1 cellular context compared by ENCODE assay signal in the genomic region with DNA sequence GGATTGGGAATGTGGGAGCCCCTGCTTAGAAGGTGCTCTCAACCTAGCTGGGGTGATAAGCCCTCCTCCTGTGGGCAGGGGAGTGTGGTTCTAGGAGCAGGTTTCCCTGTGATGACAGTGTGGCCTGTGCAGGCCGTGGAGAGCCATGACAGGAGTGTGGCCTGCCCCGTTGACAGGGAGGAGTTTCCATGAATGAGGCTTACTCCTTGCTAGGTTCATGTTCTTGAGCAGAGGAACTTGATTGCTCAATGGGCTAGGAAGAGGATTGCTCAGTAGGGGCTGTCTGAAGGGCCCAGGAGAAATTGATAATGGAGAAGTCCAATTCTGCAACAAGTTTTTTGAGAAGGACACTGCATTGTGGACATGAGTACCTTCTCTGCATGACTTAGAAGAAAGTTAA.
TF ChIP-seq lines count a peak whose summit lies in the region.

No MANE protein-coding gene starts in this region.

TF ChIP-seq in GM23338, 12 proteins besides CTCF, POLR2A, EP300 and RAD21 (continued from another document):
- TF ChIP-seq, protein P1, sequence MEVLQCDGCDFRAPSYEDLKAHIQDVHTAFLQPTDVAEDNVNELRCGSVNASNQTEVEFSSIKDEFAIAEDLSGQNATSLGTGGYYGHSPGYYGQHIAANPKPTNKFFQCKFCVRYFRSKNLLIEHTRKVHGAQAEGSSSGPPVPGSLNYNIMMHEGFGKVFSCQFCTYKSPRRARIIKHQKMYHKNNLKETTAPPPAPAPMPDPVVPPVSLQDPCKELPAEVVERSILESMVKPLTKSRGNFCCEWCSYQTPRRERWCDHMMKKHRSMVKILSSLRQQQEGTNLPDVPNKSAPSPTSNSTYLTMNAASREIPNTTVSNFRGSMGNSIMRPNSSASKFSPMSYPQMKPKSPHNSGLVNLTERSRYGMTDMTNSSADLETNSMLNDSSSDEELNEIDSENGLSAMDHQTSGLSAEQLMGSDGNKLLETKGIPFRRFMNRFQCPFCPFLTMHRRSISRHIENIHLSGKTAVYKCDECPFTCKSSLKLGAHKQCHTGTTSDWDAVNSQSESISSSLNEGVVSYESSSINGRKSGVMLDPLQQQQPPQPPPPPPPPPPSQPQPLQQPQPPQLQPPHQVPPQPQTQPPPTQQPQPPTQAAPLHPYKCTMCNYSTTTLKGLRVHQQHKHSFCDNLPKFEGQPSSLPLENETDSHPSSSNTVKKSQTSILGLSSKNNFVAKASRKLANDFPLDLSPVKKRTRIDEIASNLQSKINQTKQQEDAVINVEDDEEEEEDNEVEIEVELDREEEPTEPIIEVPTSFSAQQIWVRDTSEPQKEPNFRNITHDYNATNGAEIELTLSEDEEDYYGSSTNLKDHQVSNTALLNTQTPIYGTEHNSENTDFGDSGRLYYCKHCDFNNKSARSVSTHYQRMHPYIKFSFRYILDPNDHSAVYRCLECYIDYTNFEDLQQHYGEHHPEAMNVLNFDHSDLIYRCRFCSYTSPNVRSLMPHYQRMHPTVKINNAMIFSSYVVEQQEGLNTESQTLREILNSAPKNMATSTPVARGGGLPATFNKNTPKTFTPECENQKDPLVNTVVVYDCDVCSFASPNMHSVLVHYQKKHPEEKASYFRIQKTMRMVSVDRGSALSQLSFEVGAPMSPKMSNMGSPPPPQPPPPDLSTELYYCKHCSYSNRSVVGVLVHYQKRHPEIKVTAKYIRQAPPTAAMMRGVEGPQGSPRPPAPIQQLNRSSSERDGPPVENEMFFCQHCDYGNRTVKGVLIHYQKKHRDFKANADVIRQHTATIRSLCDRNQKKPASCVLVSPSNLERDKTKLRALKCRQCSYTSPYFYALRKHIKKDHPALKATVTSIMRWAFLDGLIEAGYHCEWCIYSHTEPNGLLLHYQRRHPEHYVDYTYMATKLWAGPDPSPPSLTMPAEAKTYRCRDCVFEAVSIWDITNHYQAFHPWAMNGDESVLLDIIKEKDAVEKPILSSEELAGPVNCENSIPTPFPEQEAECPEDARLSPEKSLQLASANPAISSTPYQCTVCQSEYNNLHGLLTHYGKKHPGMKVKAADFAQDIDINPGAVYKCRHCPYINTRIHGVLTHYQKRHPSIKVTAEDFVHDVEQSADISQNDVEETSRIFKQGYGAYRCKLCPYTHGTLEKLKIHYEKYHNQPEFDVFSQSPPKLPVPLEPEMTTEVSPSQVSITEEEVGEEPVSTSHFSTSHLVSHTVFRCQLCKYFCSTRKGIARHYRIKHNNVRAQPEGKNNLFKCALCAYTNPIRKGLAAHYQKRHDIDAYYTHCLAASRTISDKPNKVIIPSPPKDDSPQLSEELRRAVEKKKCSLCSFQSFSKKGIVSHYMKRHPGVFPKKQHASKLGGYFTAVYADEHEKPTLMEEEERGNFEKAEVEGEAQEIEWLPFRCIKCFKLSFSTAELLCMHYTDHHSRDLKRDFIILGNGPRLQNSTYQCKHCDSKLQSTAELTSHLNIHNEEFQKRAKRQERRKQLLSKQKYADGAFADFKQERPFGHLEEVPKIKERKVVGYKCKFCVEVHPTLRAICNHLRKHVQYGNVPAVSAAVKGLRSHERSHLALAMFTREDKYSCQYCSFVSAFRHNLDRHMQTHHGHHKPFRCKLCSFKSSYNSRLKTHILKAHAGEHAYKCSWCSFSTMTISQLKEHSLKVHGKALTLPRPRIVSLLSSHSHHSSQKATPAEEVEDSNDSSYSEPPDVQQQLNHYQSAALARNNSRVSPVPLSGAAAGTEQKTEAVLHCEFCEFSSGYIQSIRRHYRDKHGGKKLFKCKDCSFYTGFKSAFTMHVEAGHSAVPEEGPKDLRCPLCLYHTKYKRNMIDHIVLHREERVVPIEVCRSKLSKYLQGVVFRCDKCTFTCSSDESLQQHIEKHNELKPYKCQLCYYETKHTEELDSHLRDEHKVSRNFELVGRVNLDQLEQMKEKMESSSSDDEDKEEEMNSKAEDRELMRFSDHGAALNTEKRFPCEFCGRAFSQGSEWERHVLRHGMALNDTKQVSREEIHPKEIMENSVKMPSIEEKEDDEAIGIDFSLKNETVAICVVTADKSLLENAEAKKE (CRISPR knock-in tag; IDR thresholded peaks at IDR 0.05): no peak
- TF ChIP-seq CREB1 (CRISPR knock-in tag; IDR thresholded peaks at IDR 0.05; ENCODE audit: low read depth) (no peak), JUNB (IDR thresholded peaks at IDR 0.05; ENCODE audit: unreplicated experiment) (no peak), POLR2AphosphoS5 (IDR thresholded peaks at IDR 0.05; ENCODE audit: low read depth) (no peak), EZH2phosphoT487 (IDR thresholded peaks at IDR 0.05; ENCODE audit: unreplicated experiment) (no peak), ZNF114 (CRISPR knock-in tag; IDR thresholded peaks at IDR 0.05) (no peak)
- TF ChIP-seq, protein P2, sequence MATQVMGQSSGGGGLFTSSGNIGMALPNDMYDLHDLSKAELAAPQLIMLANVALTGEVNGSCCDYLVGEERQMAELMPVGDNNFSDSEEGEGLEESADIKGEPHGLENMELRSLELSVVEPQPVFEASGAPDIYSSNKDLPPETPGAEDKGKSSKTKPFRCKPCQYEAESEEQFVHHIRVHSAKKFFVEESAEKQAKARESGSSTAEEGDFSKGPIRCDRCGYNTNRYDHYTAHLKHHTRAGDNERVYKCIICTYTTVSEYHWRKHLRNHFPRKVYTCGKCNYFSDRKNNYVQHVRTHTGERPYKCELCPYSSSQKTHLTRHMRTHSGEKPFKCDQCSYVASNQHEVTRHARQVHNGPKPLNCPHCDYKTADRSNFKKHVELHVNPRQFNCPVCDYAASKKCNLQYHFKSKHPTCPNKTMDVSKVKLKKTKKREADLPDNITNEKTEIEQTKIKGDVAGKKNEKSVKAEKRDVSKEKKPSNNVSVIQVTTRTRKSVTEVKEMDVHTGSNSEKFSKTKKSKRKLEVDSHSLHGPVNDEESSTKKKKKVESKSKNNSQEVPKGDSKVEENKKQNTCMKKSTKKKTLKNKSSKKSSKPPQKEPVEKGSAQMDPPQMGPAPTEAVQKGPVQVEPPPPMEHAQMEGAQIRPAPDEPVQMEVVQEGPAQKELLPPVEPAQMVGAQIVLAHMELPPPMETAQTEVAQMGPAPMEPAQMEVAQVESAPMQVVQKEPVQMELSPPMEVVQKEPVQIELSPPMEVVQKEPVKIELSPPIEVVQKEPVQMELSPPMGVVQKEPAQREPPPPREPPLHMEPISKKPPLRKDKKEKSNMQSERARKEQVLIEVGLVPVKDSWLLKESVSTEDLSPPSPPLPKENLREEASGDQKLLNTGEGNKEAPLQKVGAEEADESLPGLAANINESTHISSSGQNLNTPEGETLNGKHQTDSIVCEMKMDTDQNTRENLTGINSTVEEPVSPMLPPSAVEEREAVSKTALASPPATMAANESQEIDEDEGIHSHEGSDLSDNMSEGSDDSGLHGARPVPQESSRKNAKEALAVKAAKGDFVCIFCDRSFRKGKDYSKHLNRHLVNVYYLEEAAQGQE (IDR thresholded peaks at IDR 0.05; ENCODE audit: unreplicated experiment): no peak
